1 cellular context compared by ENCODE assay signal in genomic region chr11:130002846-130003716, GRCh38.
TF ChIP-seq lines count a peak whose summit lies in the region.

No MANE protein-coding gene starts in this region.

TF ChIP-seq in K562, 482 proteins besides CTCF, POLR2A, EP300 and RAD21 (continued from another document and continues in another):
- TF ChIP-seq TAF15 (IDR thresholded peaks at IDR 0.05; ENCODE audit: low read depth, low read length): no peak
- 0 out of 2 replicates have a peak, but pooled peaks have one; percentile 55 for TF ChIP-seq GTF2A2 (tag; IDR thresholded peaks at IDR 0.05)
- TF ChIP-seq NR4A1 (CRISPR knock-in tag; IDR thresholded peaks at IDR 0.05): no peak
- TF ChIP-seq NR4A1 (tag; IDR thresholded peaks at IDR 0.05): no peak
- TF ChIP-seq ZNF146 (CRISPR knock-in tag; IDR thresholded peaks at IDR 0.05; ENCODE audit: unreplicated experiment): no peak
- no peak for TF ChIP-seq TFAM (CRISPR knock-in tag; conservative IDR thresholded peaks at IDR 0.05)
- TF ChIP-seq, protein P1, sequence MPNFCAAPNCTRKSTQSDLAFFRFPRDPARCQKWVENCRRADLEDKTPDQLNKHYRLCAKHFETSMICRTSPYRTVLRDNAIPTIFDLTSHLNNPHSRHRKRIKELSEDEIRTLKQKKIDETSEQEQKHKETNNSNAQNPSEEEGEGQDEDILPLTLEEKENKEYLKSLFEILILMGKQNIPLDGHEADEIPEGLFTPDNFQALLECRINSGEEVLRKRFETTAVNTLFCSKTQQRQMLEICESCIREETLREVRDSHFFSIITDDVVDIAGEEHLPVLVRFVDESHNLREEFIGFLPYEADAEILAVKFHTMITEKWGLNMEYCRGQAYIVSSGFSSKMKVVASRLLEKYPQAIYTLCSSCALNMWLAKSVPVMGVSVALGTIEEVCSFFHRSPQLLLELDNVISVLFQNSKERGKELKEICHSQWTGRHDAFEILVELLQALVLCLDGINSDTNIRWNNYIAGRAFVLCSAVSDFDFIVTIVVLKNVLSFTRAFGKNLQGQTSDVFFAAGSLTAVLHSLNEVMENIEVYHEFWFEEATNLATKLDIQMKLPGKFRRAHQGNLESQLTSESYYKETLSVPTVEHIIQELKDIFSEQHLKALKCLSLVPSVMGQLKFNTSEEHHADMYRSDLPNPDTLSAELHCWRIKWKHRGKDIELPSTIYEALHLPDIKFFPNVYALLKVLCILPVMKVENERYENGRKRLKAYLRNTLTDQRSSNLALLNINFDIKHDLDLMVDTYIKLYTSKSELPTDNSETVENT (CRISPR knock-in tag; IDR thresholded peaks at IDR 0.05): peak; percentile 88; the same call in 1 of the 2 replicates
- TF ChIP-seq ZNF408 (CRISPR knock-in tag; IDR thresholded peaks at IDR 0.05; ENCODE audit: low read depth): no peak
- no peak for TF ChIP-seq ZNF445 (CRISPR knock-in tag; IDR thresholded peaks at IDR 0.05; ENCODE audit: low read depth)
- TF ChIP-seq ZNF717 (CRISPR knock-in tag; IDR thresholded peaks at IDR 0.05): no peak
- peak; percentile 59; the same call in 1 of the 2 replicates for TF ChIP-seq XRCC5 (IDR thresholded peaks at IDR 0.05; ENCODE audit: low read depth, low read length)
- no peak for TF ChIP-seq MBD1 (CRISPR knock-in tag; IDR thresholded peaks at IDR 0.05)
- no peak for TF ChIP-seq CEBPZ (IDR thresholded peaks at IDR 0.05; ENCODE audit: borderline replicate concordance, low read depth, low read length)
- TF ChIP-seq, protein P2, sequence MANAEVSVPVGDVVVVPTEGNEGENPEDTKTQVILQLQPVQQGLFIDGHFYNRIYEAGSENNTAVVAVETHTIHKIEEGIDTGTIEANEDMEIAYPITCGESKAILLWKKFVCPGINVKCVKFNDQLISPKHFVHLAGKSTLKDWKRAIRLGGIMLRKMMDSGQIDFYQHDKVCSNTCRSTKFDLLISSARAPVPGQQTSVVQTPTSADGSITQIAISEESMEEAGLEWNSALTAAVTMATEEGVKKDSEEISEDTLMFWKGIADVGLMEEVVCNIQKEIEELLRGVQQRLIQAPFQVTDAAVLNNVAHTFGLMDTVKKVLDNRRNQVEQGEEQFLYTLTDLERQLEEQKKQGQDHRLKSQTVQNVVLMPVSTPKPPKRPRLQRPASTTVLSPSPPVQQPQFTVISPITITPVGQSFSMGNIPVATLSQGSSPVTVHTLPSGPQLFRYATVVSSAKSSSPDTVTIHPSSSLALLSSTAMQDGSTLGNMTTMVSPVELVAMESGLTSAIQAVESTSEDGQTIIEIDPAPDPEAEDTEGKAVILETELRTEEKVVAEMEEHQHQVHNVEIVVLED (CRISPR knock-in tag; IDR thresholded peaks at IDR 0.05): peak; percentile 51
- TF ChIP-seq, protein P3, sequence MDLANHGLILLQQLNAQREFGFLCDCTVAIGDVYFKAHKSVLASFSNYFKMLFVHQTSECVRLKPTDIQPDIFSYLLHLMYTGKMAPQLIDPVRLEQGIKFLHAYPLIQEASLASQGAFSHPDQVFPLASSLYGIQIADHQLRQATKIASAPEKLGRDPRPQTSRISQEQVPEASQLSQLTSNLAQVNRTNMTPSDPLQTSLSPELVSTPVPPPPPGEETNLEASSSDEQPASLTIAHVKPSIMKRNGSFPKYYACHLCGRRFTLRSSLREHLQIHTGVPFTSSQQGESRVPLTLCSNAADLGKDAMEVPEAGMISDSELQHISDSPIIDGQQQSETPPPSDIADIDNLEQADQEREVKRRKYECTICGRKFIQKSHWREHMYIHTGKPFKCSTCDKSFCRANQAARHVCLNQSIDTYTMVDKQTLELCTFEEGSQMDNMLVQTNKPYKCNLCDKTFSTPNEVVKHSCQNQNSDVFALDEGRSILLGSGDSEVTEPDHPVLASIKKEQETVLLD (IDR thresholded peaks at IDR 0.05): no peak; the same call in none of the 2 replicates
- no peak for TF ChIP-seq HMG20B (CRISPR knock-in tag; IDR thresholded peaks at IDR 0.05)
- TF ChIP-seq SRSF3 (IDR thresholded peaks at IDR 0.05; ENCODE audit: insufficient read depth, low read length): 0 out of 2 replicates have a peak, but pooled peaks have one; percentile 90
- TF ChIP-seq MAX (CRISPR knock-in tag; IDR thresholded peaks at IDR 0.05): peak; percentile 87
- TF ChIP-seq ELF4 (CRISPR knock-in tag; IDR thresholded peaks at IDR 0.05): no peak
- TF ChIP-seq TEAD1 (CRISPR knock-in tag; IDR thresholded peaks at IDR 0.05): no peak
- peak; percentile 75 to 89 for TF ChIP-seq MNT (conservative IDR thresholded peaks at IDR 0.05)
- no peak for TF ChIP-seq TCFL5 (CRISPR knock-in tag; conservative IDR thresholded peaks at IDR 0.05)
- TF ChIP-seq, protein P4, sequence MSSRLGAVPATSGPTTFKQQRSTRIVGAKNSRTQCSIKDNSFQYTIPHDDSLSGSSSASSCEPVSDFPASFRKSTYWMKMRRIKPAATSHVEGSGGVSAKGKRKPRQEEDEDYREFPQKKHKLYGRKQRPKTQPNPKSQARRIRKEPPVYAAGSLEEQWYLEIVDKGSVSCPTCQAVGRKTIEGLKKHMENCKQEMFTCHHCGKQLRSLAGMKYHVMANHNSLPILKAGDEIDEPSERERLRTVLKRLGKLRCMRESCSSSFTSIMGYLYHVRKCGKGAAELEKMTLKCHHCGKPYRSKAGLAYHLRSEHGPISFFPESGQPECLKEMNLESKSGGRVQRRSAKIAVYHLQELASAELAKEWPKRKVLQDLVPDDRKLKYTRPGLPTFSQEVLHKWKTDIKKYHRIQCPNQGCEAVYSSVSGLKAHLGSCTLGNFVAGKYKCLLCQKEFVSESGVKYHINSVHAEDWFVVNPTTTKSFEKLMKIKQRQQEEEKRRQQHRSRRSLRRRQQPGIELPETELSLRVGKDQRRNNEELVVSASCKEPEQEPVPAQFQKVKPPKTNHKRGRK (tag; IDR thresholded peaks at IDR 0.05): no peak
- TF ChIP-seq RBM22 (IDR thresholded peaks at IDR 0.05; ENCODE audit: low read depth, low read length, poor library complexity, severe bottlenecking): peak; percentile 64
- TF ChIP-seq RFX5 (IDR thresholded peaks at IDR 0.05; ENCODE audit: low read depth, low read length): peak; percentile 98
- TF ChIP-seq HCFC1 (IDR thresholded peaks at IDR 0.05; ENCODE audit: low read depth, low read length): no peak
- peak; percentile 89 to 94 for TF ChIP-seq E2F6 (IDR thresholded peaks at IDR 0.05; ENCODE audit: borderline replicate concordance in 1 of 2, extremely low read depth in 1 of 2, insufficient read depth in 1 of 2, insufficient read length in 1 of 2, low read depth in 1 of 2, low read length in 1 of 2, poor library complexity in 1 of 2, severe bottlenecking in 1 of 2)
- TF ChIP-seq GTF3C2 (IDR thresholded peaks at IDR 0.05; ENCODE audit: borderline replicate concordance, extremely low read depth, insufficient read length): no peak
- 0 out of 2 replicates have a peak, but pooled peaks have one; percentile 47 for TF ChIP-seq GTF2E2 (tag; IDR thresholded peaks at IDR 0.05)
- TF ChIP-seq LARP7 (IDR thresholded peaks at IDR 0.05): 0 out of 2 replicates have a peak, but pooled peaks have one; percentile 12
- TF ChIP-seq HEY1 (CRISPR knock-in tag; IDR thresholded peaks at IDR 0.05; ENCODE audit: borderline replicate concordance): no peak
- TF ChIP-seq, protein P5, sequence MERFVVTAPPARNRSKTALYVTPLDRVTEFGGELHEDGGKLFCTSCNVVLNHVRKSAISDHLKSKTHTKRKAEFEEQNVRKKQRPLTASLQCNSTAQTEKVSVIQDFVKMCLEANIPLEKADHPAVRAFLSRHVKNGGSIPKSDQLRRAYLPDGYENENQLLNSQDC (CRISPR knock-in tag; IDR thresholded peaks at IDR 0.05): no peak
- no peak for TF ChIP-seq TEAD2 (tag; IDR thresholded peaks at IDR 0.05)
- TF ChIP-seq ZNF143 (CRISPR knock-in tag; IDR thresholded peaks at IDR 0.05): no peak
- no peak for TF ChIP-seq ZNF76 (CRISPR knock-in tag; IDR thresholded peaks at IDR 0.05; ENCODE audit: borderline replicate concordance)
- TF ChIP-seq NFRKB (IDR thresholded peaks at IDR 0.05; ENCODE audit: low read depth): peak; percentile 81
